In the genomic region with DNA sequence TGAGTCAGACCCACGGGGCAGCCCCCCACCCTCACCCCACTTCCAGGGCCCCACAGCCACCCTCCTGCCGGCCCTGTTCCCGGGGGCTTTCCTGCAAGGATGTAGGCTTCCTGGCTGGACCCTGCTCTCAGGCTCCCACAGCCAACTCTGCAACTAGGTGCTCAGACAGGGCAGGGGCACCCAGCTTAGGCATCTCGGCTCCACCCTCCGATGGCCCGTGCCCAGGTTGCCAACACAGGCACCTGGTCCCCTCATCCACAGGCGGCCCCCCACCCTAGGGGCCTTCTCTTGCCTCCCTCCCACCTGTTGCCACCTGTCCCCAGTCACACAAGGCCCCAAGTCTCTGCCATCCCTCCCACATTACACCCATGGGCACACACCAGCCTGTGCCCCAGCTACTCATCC, we compare ENCODE assay signal across 1 cellular context.
TF ChIP-seq lines count a peak whose summit lies in the region.

No MANE protein-coding gene starts in this region.

TF ChIP-seq in SK-N-SH treated with all-trans-retinoic acid at 6 μM for 48 hours, 23 proteins besides CTCF, POLR2A, EP300 and RAD21:
- TF ChIP-seq ZNF8 (CRISPR knock-in tag; IDR thresholded peaks at IDR 0.05) (no peak), TCF4 (CRISPR knock-in tag; IDR thresholded peaks at IDR 0.05; ENCODE audit: borderline replicate concordance) (no peak), ZNF70 (CRISPR knock-in tag; IDR thresholded peaks at IDR 0.05) (no peak), TOX (CRISPR knock-in tag; IDR thresholded peaks at IDR 0.05; ENCODE audit: borderline replicate concordance) (no peak), ZFP3 (CRISPR knock-in tag; IDR thresholded peaks at IDR 0.05) (no peak), ESRRG (CRISPR knock-in tag; IDR thresholded peaks at IDR 0.05) (no peak), SNAI2 (CRISPR knock-in tag; IDR thresholded peaks at IDR 0.05) (no peak), ZFP30 (CRISPR knock-in tag; IDR thresholded peaks at IDR 0.05) (no peak)
- TF ChIP-seq, protein P1, sequence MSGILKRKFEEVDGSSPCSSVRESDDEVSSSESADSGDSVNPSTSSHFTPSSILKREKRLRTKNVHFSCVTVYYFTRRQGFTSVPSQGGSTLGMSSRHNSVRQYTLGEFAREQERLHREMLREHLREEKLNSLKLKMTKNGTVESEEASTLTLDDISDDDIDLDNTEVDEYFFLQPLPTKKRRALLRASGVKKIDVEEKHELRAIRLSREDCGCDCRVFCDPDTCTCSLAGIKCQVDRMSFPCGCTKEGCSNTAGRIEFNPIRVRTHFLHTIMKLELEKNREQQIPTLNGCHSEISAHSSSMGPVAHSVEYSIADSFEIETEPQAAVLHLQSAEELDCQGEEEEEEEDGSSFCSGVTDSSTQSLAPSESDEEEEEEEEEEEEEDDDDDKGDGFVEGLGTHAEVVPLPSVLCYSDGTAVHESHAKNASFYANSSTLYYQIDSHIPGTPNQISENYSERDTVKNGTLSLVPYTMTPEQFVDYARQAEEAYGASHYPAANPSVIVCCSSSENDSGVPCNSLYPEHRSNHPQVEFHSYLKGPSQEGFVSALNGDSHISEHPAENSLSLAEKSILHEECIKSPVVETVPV (CRISPR knock-in tag; IDR thresholded peaks at IDR 0.05): no peak
- TF ChIP-seq, protein P2, sequence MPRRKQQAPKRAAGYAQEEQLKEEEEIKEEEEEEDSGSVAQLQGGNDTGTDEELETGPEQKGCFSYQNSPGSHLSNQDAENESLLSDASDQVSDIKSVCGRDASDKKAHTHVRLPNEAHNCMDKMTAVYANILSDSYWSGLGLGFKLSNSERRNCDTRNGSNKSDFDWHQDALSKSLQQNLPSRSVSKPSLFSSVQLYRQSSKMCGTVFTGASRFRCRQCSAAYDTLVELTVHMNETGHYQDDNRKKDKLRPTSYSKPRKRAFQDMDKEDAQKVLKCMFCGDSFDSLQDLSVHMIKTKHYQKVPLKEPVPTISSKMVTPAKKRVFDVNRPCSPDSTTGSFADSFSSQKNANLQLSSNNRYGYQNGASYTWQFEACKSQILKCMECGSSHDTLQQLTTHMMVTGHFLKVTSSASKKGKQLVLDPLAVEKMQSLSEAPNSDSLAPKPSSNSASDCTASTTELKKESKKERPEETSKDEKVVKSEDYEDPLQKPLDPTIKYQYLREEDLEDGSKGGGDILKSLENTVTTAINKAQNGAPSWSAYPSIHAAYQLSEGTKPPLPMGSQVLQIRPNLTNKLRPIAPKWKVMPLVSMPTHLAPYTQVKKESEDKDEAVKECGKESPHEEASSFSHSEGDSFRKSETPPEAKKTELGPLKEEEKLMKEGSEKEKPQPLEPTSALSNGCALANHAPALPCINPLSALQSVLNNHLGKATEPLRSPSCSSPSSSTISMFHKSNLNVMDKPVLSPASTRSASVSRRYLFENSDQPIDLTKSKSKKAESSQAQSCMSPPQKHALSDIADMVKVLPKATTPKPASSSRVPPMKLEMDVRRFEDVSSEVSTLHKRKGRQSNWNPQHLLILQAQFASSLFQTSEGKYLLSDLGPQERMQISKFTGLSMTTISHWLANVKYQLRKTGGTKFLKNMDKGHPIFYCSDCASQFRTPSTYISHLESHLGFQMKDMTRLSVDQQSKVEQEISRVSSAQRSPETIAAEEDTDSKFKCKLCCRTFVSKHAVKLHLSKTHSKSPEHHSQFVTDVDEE (CRISPR knock-in tag; IDR thresholded peaks at IDR 0.05): no peak
- TF ChIP-seq, protein P3, sequence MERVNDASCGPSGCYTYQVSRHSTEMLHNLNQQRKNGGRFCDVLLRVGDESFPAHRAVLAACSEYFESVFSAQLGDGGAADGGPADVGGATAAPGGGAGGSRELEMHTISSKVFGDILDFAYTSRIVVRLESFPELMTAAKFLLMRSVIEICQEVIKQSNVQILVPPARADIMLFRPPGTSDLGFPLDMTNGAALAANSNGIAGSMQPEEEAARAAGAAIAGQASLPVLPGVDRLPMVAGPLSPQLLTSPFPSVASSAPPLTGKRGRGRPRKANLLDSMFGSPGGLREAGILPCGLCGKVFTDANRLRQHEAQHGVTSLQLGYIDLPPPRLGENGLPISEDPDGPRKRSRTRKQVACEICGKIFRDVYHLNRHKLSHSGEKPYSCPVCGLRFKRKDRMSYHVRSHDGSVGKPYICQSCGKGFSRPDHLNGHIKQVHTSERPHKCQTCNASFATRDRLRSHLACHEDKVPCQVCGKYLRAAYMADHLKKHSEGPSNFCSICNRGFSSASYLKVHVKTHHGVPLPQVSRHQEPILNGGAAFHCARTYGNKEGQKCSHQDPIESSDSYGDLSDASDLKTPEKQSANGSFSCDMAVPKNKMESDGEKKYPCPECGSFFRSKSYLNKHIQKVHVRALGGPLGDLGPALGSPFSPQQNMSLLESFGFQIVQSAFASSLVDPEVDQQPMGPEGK (CRISPR knock-in tag; IDR thresholded peaks at IDR 0.05; ENCODE audit: borderline replicate concordance): no peak
- TF ChIP-seq, protein P4, sequence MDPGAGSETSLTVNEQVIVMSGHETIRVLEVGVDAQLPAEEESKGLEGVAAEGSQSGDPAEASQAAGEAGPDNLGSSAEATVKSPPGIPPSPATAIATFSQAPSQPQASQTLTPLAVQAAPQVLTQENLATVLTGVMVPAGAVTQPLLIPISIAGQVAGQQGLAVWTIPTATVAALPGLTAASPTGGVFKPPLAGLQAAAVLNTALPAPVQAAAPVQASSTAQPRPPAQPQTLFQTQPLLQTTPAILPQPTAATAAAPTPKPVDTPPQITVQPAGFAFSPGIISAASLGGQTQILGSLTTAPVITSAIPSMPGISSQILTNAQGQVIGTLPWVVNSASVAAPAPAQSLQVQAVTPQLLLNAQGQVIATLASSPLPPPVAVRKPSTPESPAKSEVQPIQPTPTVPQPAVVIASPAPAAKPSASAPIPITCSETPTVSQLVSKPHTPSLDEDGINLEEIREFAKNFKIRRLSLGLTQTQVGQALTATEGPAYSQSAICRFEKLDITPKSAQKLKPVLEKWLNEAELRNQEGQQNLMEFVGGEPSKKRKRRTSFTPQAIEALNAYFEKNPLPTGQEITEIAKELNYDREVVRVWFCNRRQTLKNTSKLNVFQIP (CRISPR knock-in tag; IDR thresholded peaks at IDR 0.05; ENCODE audit: borderline replicate concordance, low read depth): no peak
- TF ChIP-seq, protein P5, sequence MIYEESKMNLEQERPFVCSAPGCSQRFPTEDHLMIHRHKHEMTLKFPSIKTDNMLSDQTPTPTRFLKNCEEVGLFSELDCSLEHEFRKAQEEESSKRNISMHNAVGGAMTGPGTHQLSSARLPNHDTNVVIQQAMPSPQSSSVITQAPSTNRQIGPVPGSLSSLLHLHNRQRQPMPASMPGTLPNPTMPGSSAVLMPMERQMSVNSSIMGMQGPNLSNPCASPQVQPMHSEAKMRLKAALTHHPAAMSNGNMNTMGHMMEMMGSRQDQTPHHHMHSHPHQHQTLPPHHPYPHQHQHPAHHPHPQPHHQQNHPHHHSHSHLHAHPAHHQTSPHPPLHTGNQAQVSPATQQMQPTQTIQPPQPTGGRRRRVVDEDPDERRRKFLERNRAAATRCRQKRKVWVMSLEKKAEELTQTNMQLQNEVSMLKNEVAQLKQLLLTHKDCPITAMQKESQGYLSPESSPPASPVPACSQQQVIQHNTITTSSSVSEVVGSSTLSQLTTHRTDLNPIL (CRISPR knock-in tag; IDR thresholded peaks at IDR 0.05; ENCODE audit: low read depth): no peak
